ENCODE assay signal across 17 cellular contexts in genomic region chrX:27599928-27600327, GRCh38.
DNase-seq lines count a peak whose midpoint lies in the region; ATAC-seq and TF ChIP-seq lines count a peak whose summit lies in the region.
"Had no signal": no experiment of that assay in that cellular context is flagged by ENCODE, and none has a peak within 500 bp of the region (broad histone marks: within the 10 kb centered on the region; RNA-seq: fewer than 3 reads in every experiment).

No MANE protein-coding gene starts in this region.

- TF ChIP-seq CTCF in LNCaP clone FGC (IDR thresholded peaks at IDR 0.05; ENCODE audit: control insufficient read depth, extremely low read depth, insufficient read depth) (peak; percentile 23; the same call in 1 of the 2 replicates), brain microvascular endothelial cell (IDR thresholded peaks at IDR 0.05; ENCODE audit: low read depth, low read length, missing control alignments) (no peak)

- no peaks in the 10 kb centered on the region for H3K36me3 ChIP-seq in brain microvascular endothelial cell (replicated peaks)

- peak overlapping the region; percentile 73 for H3K27ac ChIP-seq in brain microvascular endothelial cell

- peak; percentile 2 for DNase-seq in AG08396 (ENCODE audit: low spot score)
- peak; percentile 8 for DNase-seq in LNCaP clone FGC (ENCODE audit: low read depth)
- DNase-seq in brain microvascular endothelial cell, result no peak
- peak; percentile 63 for DNase-seq in iris pigment epithelial cell (ENCODE audit: low read depth)
- DNase-seq in HuH-7.5 (ENCODE audit: low spot score), result no peak
- no peak for DNase-seq in epidermal melanocyte (ENCODE audit: insufficient read length, low spot score)
- DNase-seq in AG20443 (ENCODE audit: low spot score), result no peak
- DNase-seq: activated CD4-positive, alpha-beta T cell treated with anti-CD3 and anti-CD28 coated beads for 1 hour; dermis blood vessel endothelial cell; KG1; left cardiac atrium; NCI-H2081; stimulated activated CD4-positive, alpha-beta T cell treated with anti-CD3 and anti-CD28 coated beads, Interleukin-4, amount 100 ng/mL, for 24 hours; T-helper 1 cell had no signal

- H3K27me3 ChIP-seq in brain microvascular endothelial cell (replicated peaks), result no peaks in the 10 kb centered on the region

- no peak for ATAC-seq in HG02981 (IDR thresholded peaks at IDR 0.05; ENCODE audit: unreplicated experiment)
- ATAC-seq: GM12878; left cardiac atrium; stimulated activated effector memory CD8-positive, alpha-beta T cell treated with anti-CD3 and anti-CD28 coated beads, Interleukin-12 subunit alpha, Interleukin-12 subunit beta, amount 100 ng/mL, for 72 hours had no signal

- in situ Hi-C loops in brain microvascular endothelial cell (cut with HindIII; ENCODE audit: low pct_ligation_motif_present, low sequenced_read_pairs), result no loop called here

- no peak overlapping the region for H3K4me3 ChIP-seq in LNCaP clone FGC (ENCODE audit: low read depth, low read length)
- H3K4me3 ChIP-seq in brain microvascular endothelial cell (ENCODE audit: low read depth, low read length), result no peak overlapping the region
- H3K4me3 ChIP-seq: GM12878 had no signal

Comparison
In these comparisons a context has a peak if more than half of its experiments do, and no peak if none do; other contexts are left out.
1. DNase-seq: peak in AG08396 (single experiment), LNCaP clone FGC (single experiment) and iris pigment epithelial cell (single experiment); none in brain microvascular endothelial cell (single experiment), HuH-7.5 (single experiment), epidermal melanocyte (single experiment) and AG20443 (single experiment).